ENCODE assay signal across 1 cellular context in the genomic region with DNA sequence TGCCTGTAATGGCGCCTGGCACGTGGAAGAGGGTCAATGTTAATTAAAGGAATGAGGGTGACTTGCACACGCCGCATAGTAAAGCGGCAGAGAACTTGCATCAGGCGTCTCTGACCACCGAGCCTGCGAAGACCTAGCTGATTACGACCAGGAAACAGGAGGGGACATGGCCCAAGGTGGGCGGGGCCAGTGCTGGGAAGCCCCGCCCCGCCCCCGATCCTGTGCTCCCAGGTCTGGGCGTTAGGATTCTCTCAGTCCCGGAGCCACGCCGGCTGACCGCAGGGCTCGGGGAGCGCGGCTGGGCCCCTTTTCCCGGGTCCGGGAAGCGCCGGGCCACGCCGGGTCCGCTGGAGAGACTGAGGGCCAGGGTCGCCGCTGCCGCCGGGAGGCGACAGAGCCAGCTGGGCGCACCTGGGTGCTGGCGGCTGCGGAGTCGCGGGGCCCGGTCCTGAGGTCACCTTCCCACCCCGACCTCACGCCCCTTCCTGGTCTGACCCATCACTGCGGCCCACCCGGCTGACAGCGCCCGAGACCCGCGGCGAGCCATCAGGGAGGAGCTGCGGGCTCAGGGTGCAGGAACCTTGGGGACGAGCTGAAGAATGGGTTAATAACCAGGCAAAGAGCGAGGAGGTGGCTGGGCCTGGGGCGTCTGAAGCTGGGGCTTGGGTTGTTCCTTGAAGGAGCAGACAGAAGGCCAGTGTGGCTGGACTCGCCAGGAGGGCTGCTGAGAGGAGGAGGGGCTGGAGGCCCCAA.
TF ChIP-seq lines count a peak whose summit lies in the region.

No MANE protein-coding gene starts in this region.

TF ChIP-seq in neural cell, 6 proteins besides CTCF, POLR2A, EP300 and RAD21 (continued from another document):
- TF ChIP-seq MXI1 (conservative IDR thresholded peaks at IDR 0.05; ENCODE audit: poor library complexity, severe bottlenecking), result no peak
- TF ChIP-seq TAF1 (IDR thresholded peaks at IDR 0.05; ENCODE audit: low read depth), result no peak
